In genomic region chr9:114409103-114409780, GRCh38 we compare ENCODE assay signal across 14 cellular contexts. TPM values are rescaled to one million over a fixed set of nuclear protein-coding genes. Genes with fewer than 3 reads are reported as not detected.
DNase-seq lines count a peak whose midpoint lies in the region; ATAC-seq and TF ChIP-seq lines count a peak whose summit lies in the region.
"Had no signal": no experiment of that assay in that cellular context is flagged by ENCODE, and none has a peak within 500 bp of the region (broad histone marks: within the 10 kb centered on the region; RNA-seq: fewer than 3 reads in every experiment).

No MANE protein-coding gene starts in this region.

- no peak for ATAC-seq in activated CD4-positive, alpha-beta T cell treated with anti-CD3 and anti-CD28 coated beads for 36 hours
- ATAC-seq: left lung had no signal

- no peaks in the 10 kb centered on the region for H3K9me3 ChIP-seq in MG63
- H3K9me3 ChIP-seq: left lung, spleen, upper lobe of left lung had no signal

- H3K4me3 Mint-ChIP-seq in neural crest cell, result no peak overlapping the region
- H3K4me3 Mint-ChIP-seq in activated CD4-positive, alpha-beta T cell treated with anti-CD3 and anti-CD28 coated beads for 36 hours, result no peak overlapping the region
- H3K4me3 Mint-ChIP-seq: nephron progenitor cell had no signal

- H3K27me3 Mint-ChIP-seq in neural crest cell (ENCODE audit: low read depth), result no peaks in the 10 kb centered on the region
- no peaks in the 10 kb centered on the region for H3K27me3 Mint-ChIP-seq in activated CD4-positive, alpha-beta T cell treated with anti-CD3 and anti-CD28 coated beads for 36 hours

- DNase-seq in NCI-H2196 (lab: John Stamatoyannopoulos, UW; ENCODE audit: unreplicated experiment) (peak; percentile 6), NCI-H2196 treated with DMSO at 0.1 percent for 48 hours (lab: John Stamatoyannopoulos, UW; ENCODE audit: unreplicated experiment) (no peak), MG63 (peak; percentile 33), amniotic stem cell (lab: John Stamatoyannopoulos, UW) (peak; percentile 18), neural crest cell (ENCODE audit: low read depth, low spot score) (no peak), NCI-H2171 (lab: John Stamatoyannopoulos, UW) (no peak)
- no peak for DNase-seq in stimulated activated CD4-positive, alpha-beta T cell treated with anti-CD3 and anti-CD28 coated beads, Interleukin-12 subunit alpha, Interleukin-12 subunit beta, amount 100 ng/mL, for 4 hours
- no peak for DNase-seq in activated CD4-positive, alpha-beta T cell treated with anti-CD3 and anti-CD28 coated beads for 36 hours
- DNase-seq: left lung, NCI-H1105, nephron progenitor cell, spleen, T-helper 9 cell, upper lobe of left lung had no signal

- POLR2A ChIA-PET in activated CD4-positive, alpha-beta T cell treated with anti-CD3 and anti-CD28 coated beads for 36 hours (lab: Charles Lee), result no interaction called here

- no peaks in the 10 kb centered on the region for H3K27me3 ChIP-seq in MG63
- H3K27me3 ChIP-seq: left lung, spleen, upper lobe of left lung had no signal

- CTCF ChIA-PET in activated CD4-positive, alpha-beta T cell treated with anti-CD3 and anti-CD28 coated beads for 36 hours (lab: Charles Lee), result interaction anchor here (0.5 to 1.5 kb wide), 6 partner anchors 11 to 268 kb away, joined by 3 to 15 read pairs (median 4); partner anchors contain the start of gene WHRN

- H3K36me3 ChIP-seq in MG63, result no peaks in the 10 kb centered on the region
- H3K36me3 ChIP-seq: left lung, upper lobe of left lung had no signal

- no peaks in the 10 kb centered on the region for H3K9me3 Mint-ChIP-seq in neural crest cell
- no peaks in the 10 kb centered on the region for H3K9me3 Mint-ChIP-seq in activated CD4-positive, alpha-beta T cell treated with anti-CD3 and anti-CD28 coated beads for 36 hours (ENCODE audit: low read depth)
- H3K9me3 Mint-ChIP-seq: nephron progenitor cell had no signal

- intact Hi-C loops in activated CD4-positive, alpha-beta T cell treated with anti-CD3 and anti-CD28 coated beads for 36 hours (cut with DNase I, micrococcal nuclease), result loop anchor here in 1 of 2 experiments (5.0 kb wide), 2 partner anchors 603 to 1113 kb away; no protein-coding TSS in a partner anchor

- H3K4me1 Mint-ChIP-seq in neural crest cell, result peaks cover 38% of the 10 kb centered on the region
- H3K4me1 Mint-ChIP-seq in activated CD4-positive, alpha-beta T cell treated with anti-CD3 and anti-CD28 coated beads for 36 hours, result peaks cover 6% of the 10 kb centered on the region

- TF ChIP-seq CTCF in neural crest cell (conservative IDR thresholded peaks at IDR 0.05), result no peak

- H3K4me3 ChIP-seq in MG63, result no peak overlapping the region
- H3K4me3 ChIP-seq: left lung, spleen, upper lobe of left lung had no signal

- H3K36me3 Mint-ChIP-seq in neural crest cell (ENCODE audit: low read depth), result no peaks in the 10 kb centered on the region
- H3K36me3 Mint-ChIP-seq in activated CD4-positive, alpha-beta T cell treated with anti-CD3 and anti-CD28 coated beads for 36 hours (ENCODE audit: low read depth), result no peaks in the 10 kb centered on the region

- H3K27ac Mint-ChIP-seq in neural crest cell (ENCODE audit: unreplicated experiment), result peak overlapping the region; percentile 94
- H3K27ac Mint-ChIP-seq in activated CD4-positive, alpha-beta T cell treated with anti-CD3 and anti-CD28 coated beads for 36 hours, result no peak overlapping the region
- H3K27ac Mint-ChIP-seq: nephron progenitor cell had no signal

RNA-seq across cellular contexts. Expression of gene AKNA, which starts 21.5 kb away (rescaled TPM):
- 0.17 and 1.4 TPM in 2 replicates for total RNA-seq in MG63 (2014; rRNA removed; shearing (Covaris generic); ENCODE audit: low replicate concordance)
- total RNA-seq in neural crest cell, result 13.4 and 16.6 TPM in 2 replicates
- 100 to 1,000 TPM; 135 to 141 TPM for total RNA-seq in activated CD4-positive, alpha-beta T cell treated with anti-CD3 and anti-CD28 coated beads for 36 hours

Comparison
In these comparisons a context has a peak if more than half of its experiments do, and no peak if none do; other contexts are left out.
1. DNase-seq: peak in NCI-H2196 (single experiment), MG63 (single experiment) and amniotic stem cell (single experiment); none in NCI-H2196 treated with DMSO at 0.1 percent for 48 hours (single experiment), neural crest cell (single experiment), stimulated activated CD4-positive, alpha-beta T cell treated with anti-CD3 and anti-CD28 coated beads, Interleukin-12 subunit alpha, Interleukin-12 subunit beta, amount 100 ng/mL, for 4 hours (single experiment), NCI-H2171 (single experiment) and activated CD4-positive, alpha-beta T cell treated with anti-CD3 and anti-CD28 coated beads for 36 hours (single experiment).